Comparison of ENCODE assay signal across 27 cellular contexts in the genomic region with DNA sequence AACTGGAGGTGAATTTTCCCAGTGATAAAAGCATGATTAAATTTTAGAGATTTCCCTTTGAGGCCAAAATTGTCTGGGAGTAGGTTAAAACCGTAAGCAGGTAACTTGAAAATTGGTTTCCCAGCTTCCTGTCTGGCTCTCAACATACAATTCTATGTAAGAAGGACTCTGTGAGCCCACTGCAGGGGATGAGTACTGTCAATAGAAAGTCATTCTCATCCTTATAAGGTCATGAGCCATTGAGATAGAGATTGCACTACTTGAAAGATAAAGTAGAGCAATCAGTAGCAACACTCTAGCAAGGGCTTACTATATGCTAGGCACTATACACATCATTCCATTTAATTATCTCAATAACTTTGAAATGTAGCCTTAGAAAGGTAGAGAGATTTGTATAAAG.
"Had no signal": no experiment of that assay in that cellular context is flagged by ENCODE, and none has a peak within 500 bp of the region (broad histone marks: within the 10 kb centered on the region; RNA-seq: fewer than 3 reads in every experiment).

No MANE protein-coding gene starts in this region.

- ATAC-seq: esophagus mucosa; heart left ventricle; left cardiac atrium; lower lobe of right lung; psoas muscle; right lobe of liver; stimulated activated memory B cell treated with anti-CD40 and anti-IgM and Interleukin-4, amounts not matched to agents 10 μg/mL and 1 μg/mL and 100 μg/mL, for 72 hours; upper lobe of right lung had no signal

- H3K27me3 ChIP-seq: colonic mucosa, right lobe of liver, vagina had no signal

- H3K27ac ChIP-seq: colonic mucosa, dorsolateral prefrontal cortex, heart left ventricle, left ventricle myocardium inferior, lower lobe of right lung, parathyroid adenoma, psoas muscle, right lobe of liver, spleen, tibial artery, upper lobe of right lung, vagina had no signal

- H3K4me1 Mint-ChIP-seq: memory B cell; stimulated activated memory B cell treated with anti-CD40 and anti-IgM and Interleukin-4, amounts not matched to agents 10 μg/mL and 1 μg/mL and 100 μg/mL, for 72 hours had no signal

- H3K9ac ChIP-seq: parathyroid adenoma had no signal

- H3K9me3 Mint-ChIP-seq: memory B cell; naive B cell; stimulated activated memory B cell treated with anti-CD40 and anti-IgM and Interleukin-4, amounts not matched to agents 10 μg/mL and 1 μg/mL and 100 μg/mL, for 72 hours; stimulated activated naive CD8-positive, alpha-beta T cell treated with anti-CD3 and anti-CD28 coated beads, Interleukin-15, Interleukin-2, amounts not matched to agents 100 ng/mL and 50 ng/mL, for 24 hours had no signal

- H3K36me3 ChIP-seq: colonic mucosa, heart left ventricle, left ventricle myocardium inferior, lower lobe of right lung, right lobe of liver, spleen, tibial artery, upper lobe of right lung, vagina had no signal

- H3K36me3 Mint-ChIP-seq: memory B cell; naive B cell; stimulated activated memory B cell treated with anti-CD40 and anti-IgM and Interleukin-4, amounts not matched to agents 10 μg/mL and 1 μg/mL and 100 μg/mL, for 72 hours had no signal

- H3K9me3 ChIP-seq: colonic mucosa, heart left ventricle, left ventricle myocardium inferior, lower lobe of right lung, psoas muscle, right lobe of liver, spleen, tibial artery, upper lobe of right lung, vagina had no signal

- H3K4me3 Mint-ChIP-seq: memory B cell; naive B cell; nephron; stimulated activated memory B cell treated with anti-CD40 and anti-IgM and Interleukin-4, amounts not matched to agents 10 μg/mL and 1 μg/mL and 100 μg/mL, for 72 hours; stimulated activated naive CD8-positive, alpha-beta T cell treated with anti-CD3 and anti-CD28 coated beads, Interleukin-15, Interleukin-2, amounts not matched to agents 100 ng/mL and 50 ng/mL, for 24 hours had no signal

- H3K4me3 ChIP-seq: colonic mucosa, dorsolateral prefrontal cortex, heart left ventricle, left ventricle myocardium inferior, lower lobe of right lung, psoas muscle, right lobe of liver, spleen, tibial artery, upper lobe of right lung, vagina had no signal

- H3K4me1 ChIP-seq: parathyroid adenoma, right lobe of liver had no signal

- H2AFZ ChIP-seq: parathyroid adenoma had no signal

- H3K79me2 ChIP-seq: parathyroid adenoma had no signal

- H3K27ac Mint-ChIP-seq: memory B cell; naive B cell; nephron; stimulated activated memory B cell treated with anti-CD40 and anti-IgM and Interleukin-4, amounts not matched to agents 10 μg/mL and 1 μg/mL and 100 μg/mL, for 72 hours; stimulated activated naive CD8-positive, alpha-beta T cell treated with anti-CD3 and anti-CD28 coated beads, Interleukin-15, Interleukin-2, amounts not matched to agents 100 ng/mL and 50 ng/mL, for 24 hours had no signal

- H3K27me3 Mint-ChIP-seq: stimulated activated memory B cell treated with anti-CD40 and anti-IgM and Interleukin-4, amounts not matched to agents 10 μg/mL and 1 μg/mL and 100 μg/mL, for 72 hours had no signal

- DNase-seq: colonic mucosa; dorsolateral prefrontal cortex; effector CD8-positive, alpha-beta T cell; heart left ventricle; hippocampal formation; kidney; left cardiac atrium; left ventricle myocardium inferior; lower lobe of right lung; midbrain; naive B cell; psoas muscle; retina; right lobe of liver; spleen; stimulated activated CD4-positive, alpha-beta T cell treated with anti-CD3 and anti-CD28 coated beads, Interleukin-15, amount 100 ng/mL, for 24 hours; stimulated activated CD4-positive, alpha-beta T cell treated with anti-CD3 and anti-CD28 coated beads, Interleukin-1b, Interleukin-23, amount 100 ng/mL, for 48 hours; stimulated activated CD4-positive, alpha-beta T cell treated with anti-CD3 and anti-CD28 coated beads, Interleukin-4, amount 100 ng/mL, for 24 hours; tibial artery; upper lobe of right lung had no signal
